2 cellular contexts compared by ENCODE assay signal in the genomic region with DNA sequence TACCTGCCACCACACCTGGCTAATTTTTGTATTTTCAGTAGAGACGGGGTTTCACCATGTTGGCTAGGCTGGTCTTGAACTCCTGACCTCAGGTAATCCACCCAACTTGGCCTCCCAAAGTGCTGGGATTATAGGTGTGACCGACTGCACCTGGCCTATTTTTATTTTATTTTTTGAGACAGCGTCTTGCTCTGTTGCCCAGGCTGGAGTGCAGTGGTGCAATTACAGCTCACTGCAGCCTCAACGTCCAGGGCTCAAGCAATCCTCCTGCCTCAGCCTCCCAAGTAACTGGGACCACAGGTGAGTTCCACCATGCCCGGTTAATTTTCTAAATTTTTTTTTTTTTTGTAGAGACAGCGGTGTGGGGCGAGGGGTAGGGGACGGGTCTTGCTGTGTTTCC. TPM values are rescaled to one million over a fixed set of nuclear protein-coding genes. Genes with fewer than 3 reads are reported as not detected.
"Had no signal": no experiment of that assay in that cellular context is flagged by ENCODE, and none has a peak within 500 bp of the region (broad histone marks: within the 10 kb centered on the region; RNA-seq: fewer than 3 reads in every experiment).

No MANE protein-coding gene starts in this region.

RNA-seq across cellular contexts. Expression of gene ACP7, which starts 32.9 kb away (rescaled TPM):
- total RNA-seq: G401, GM12878 had no signal
- polyA plus RNA-seq: GM12878 had no signal
